In genomic region chr7:22110881-22111280, GRCh38 we compare ENCODE assay signal across 17 cellular contexts.
DNase-seq lines count a peak whose midpoint lies in the region; TF ChIP-seq lines count a peak whose summit lies in the region.
"Had no signal": no experiment of that assay in that cellular context is flagged by ENCODE, and none has a peak within 500 bp of the region (broad histone marks: within the 10 kb centered on the region; RNA-seq: fewer than 3 reads in every experiment).

No MANE protein-coding gene starts in this region.

- H3K27me3 Mint-ChIP-seq in mesothelial cell of epicardium (ENCODE audit: low read depth), result peaks cover 2% of the 10 kb centered on the region
- H3K27me3 Mint-ChIP-seq: stimulated activated naive CD8-positive, alpha-beta T cell treated with anti-CD3 and anti-CD28 coated beads, Interleukin-15, amount 100 ng/mL, for 72 hours had no signal

- H3K36me3 Mint-ChIP-seq in mesothelial cell of epicardium, result no peaks in the 10 kb centered on the region
- H3K36me3 Mint-ChIP-seq: CD4-positive, alpha-beta memory T cell; naive B cell had no signal

- no peak overlapping the region for H3K27ac Mint-ChIP-seq in mesothelial cell of epicardium
- H3K27ac Mint-ChIP-seq: naive B cell; stimulated activated naive CD8-positive, alpha-beta T cell treated with anti-CD3 and anti-CD28 coated beads, Interleukin-15, amount 100 ng/mL, for 72 hours had no signal

- peaks cover 4% of the 10 kb centered on the region for H3K4me1 Mint-ChIP-seq in mesothelial cell of epicardium
- H3K4me1 Mint-ChIP-seq: CD4-positive, alpha-beta memory T cell; stimulated activated naive CD8-positive, alpha-beta T cell treated with anti-CD3 and anti-CD28 coated beads, Interleukin-15, amount 100 ng/mL, for 72 hours had no signal

- H3K27ac ChIP-seq in caudate nucleus (ENCODE audit: low read depth, low read length), result peak overlapping the region; percentile 93
- H3K27ac ChIP-seq: 22Rv1, breast epithelium, right atrium auricular region, SK-N-MC, upper lobe of left lung had no signal

- H3K4me3 Mint-ChIP-seq in mesothelial cell of epicardium, result no peak overlapping the region
- H3K4me3 Mint-ChIP-seq: activated T-cell treated with anti-CD3 and anti-CD28 coated beads, Interleukin-2, amount 50 U/mL, for 4 hours; CD4-positive, alpha-beta memory T cell; naive B cell; stimulated activated naive CD8-positive, alpha-beta T cell treated with anti-CD3 and anti-CD28 coated beads, Interleukin-15, amount 100 ng/mL, for 72 hours had no signal

- peak; percentile 46 for DNase-seq in DMS 273 (lab: John Stamatoyannopoulos, UW; ENCODE audit: unreplicated experiment)
- no peak for DNase-seq in DMS 273 treated with DMSO at 0.1 percent for 48 hours (lab: John Stamatoyannopoulos, UW)
- DNase-seq in caudate nucleus (lab: John Stamatoyannopoulos, UW), result peak in 23 of 61 donors; percentile 10 to 52 (median 28)
- DNase-seq in inferior parietal cortex (ENCODE audit: extremely low spot score), result peak; percentile 68
- peak; percentile 74 for DNase-seq in putamen (ENCODE audit: low spot score)
- DNase-seq in stimulated activated CD4-positive, alpha-beta T cell treated with anti-CD3 and anti-CD28 coated beads, Interleukin-15, amount 100 ng/mL, for 24 hours, result no peak
- no peak for DNase-seq in mesothelial cell of epicardium (ENCODE audit: low spot score in 2 of 2, unreplicated experiment in 2 of 2)
- DNase-seq in HuH-7 (ENCODE audit: low spot score), result no peak

- no peaks in the 10 kb centered on the region for H3K9me3 Mint-ChIP-seq in mesothelial cell of epicardium
- H3K9me3 Mint-ChIP-seq: activated T-cell treated with anti-CD3 and anti-CD28 coated beads, Interleukin-2, amount 50 U/mL, for 4 hours; CD4-positive, alpha-beta memory T cell; naive B cell; stimulated activated naive CD8-positive, alpha-beta T cell treated with anti-CD3 and anti-CD28 coated beads, Interleukin-15, amount 100 ng/mL, for 72 hours had no signal

- TF ChIP-seq CTCF in mesothelial cell of epicardium (IDR thresholded peaks at IDR 0.05; ENCODE audit: unreplicated experiment), result no peak

Comparison
In these comparisons a context has a peak if more than half of its experiments do, and no peak if none do; other contexts are left out.
1. DNase-seq: peak in DMS 273 (single experiment), inferior parietal cortex (single experiment) and putamen (single experiment); none in DMS 273 treated with DMSO at 0.1 percent for 48 hours (single experiment), stimulated activated CD4-positive, alpha-beta T cell treated with anti-CD3 and anti-CD28 coated beads, Interleukin-15, amount 100 ng/mL, for 24 hours (single experiment), mesothelial cell of epicardium (0 of 2) and HuH-7 (single experiment).